In genomic region chr2:71299507-71299906, GRCh38 we compare ENCODE assay signal across 1 cellular context.
TF ChIP-seq lines count a peak whose summit lies in the region.

No MANE protein-coding gene starts in this region.

TF ChIP-seq in HepG2, 621 proteins besides CTCF, POLR2A, EP300 and RAD21 (continued from another document):
- TF ChIP-seq, protein P1, sequence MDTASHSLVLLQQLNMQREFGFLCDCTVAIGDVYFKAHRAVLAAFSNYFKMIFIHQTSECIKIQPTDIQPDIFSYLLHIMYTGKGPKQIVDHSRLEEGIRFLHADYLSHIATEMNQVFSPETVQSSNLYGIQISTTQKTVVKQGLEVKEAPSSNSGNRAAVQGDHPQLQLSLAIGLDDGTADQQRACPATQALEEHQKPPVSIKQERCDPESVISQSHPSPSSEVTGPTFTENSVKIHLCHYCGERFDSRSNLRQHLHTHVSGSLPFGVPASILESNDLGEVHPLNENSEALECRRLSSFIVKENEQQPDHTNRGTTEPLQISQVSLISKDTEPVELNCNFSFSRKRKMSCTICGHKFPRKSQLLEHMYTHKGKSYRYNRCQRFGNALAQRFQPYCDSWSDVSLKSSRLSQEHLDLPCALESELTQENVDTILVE (CRISPR knock-in tag; IDR thresholded peaks at IDR 0.05): 0 out of 2 replicates have a peak, but pooled peaks have one; percentile 30
- TF ChIP-seq STAG1 (CRISPR knock-in tag; IDR thresholded peaks at IDR 0.05): peak; percentile 84
- 0 out of 2 replicates have a peak, but pooled peaks have one; percentile 22 for TF ChIP-seq KLF6 (CRISPR knock-in tag; IDR thresholded peaks at IDR 0.05)
- no peak for TF ChIP-seq FOXP1 (IDR thresholded peaks at IDR 0.05)
- no peak for TF ChIP-seq FOXP1 (CRISPR knock-in tag; IDR thresholded peaks at IDR 0.05)
- no peak for TF ChIP-seq STAT5B (CRISPR knock-in tag; IDR thresholded peaks at IDR 0.05)
- no peak for TF ChIP-seq POLR2G (IDR thresholded peaks at IDR 0.05; ENCODE audit: low read depth, low read length)
- TF ChIP-seq, protein P2, sequence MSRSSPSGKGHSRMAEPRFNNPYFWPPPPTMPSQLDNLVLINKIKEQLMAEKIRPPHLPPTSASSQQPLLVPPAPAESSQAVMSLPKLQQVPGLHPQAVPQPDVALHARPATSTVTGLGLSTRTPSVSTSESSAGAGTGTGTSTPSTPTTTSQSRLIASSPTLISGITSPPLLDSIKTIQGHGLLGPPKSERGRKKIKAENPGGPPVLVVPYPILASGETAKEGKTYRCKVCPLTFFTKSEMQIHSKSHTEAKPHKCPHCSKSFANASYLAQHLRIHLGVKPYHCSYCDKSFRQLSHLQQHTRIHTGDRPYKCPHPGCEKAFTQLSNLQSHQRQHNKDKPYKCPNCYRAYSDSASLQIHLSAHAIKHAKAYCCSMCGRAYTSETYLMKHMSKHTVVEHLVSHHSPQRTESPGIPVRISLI (CRISPR knock-in tag; IDR thresholded peaks at IDR 0.05; ENCODE audit: borderline replicate concordance): peak; percentile 26; the same call in 1 of the 2 replicates
- no peak for TF ChIP-seq PHF20 (CRISPR knock-in tag; IDR thresholded peaks at IDR 0.05)
